8 cellular contexts compared by ENCODE assay signal in genomic region chr20:48738399-48739304, GRCh38.
DNase-seq lines count a peak whose midpoint lies in the region; ATAC-seq and TF ChIP-seq lines count a peak whose summit lies in the region.
"Had no signal": no experiment of that assay in that cellular context is flagged by ENCODE, and none has a peak within 500 bp of the region (broad histone marks: within the 10 kb centered on the region; RNA-seq: fewer than 3 reads in every experiment).

No MANE protein-coding gene starts in this region.

- H3K9me3 Mint-ChIP-seq in neural crest cell, result no peaks in the 10 kb centered on the region

- H3K4me1 Mint-ChIP-seq in neural crest cell, result peaks cover 52% of the 10 kb centered on the region

- H3K27me3 Mint-ChIP-seq in neural crest cell (ENCODE audit: low read depth), result no peaks in the 10 kb centered on the region

- DNase-seq in GM19240 (ENCODE audit: insufficient read length, low spot score), result peak; percentile 53
- DNase-seq in activated T-cell treated with anti-CD3 and anti-CD28 coated beads, Interleukin-2, amount 50 U/mL, for 48 hours, result peak; percentile 84 to 86
- no peak for DNase-seq in neural crest cell (ENCODE audit: low read depth, low spot score)
- no peak for DNase-seq in dedifferentiated amniotic fluid mesenchymal stem cell (ENCODE audit: extremely low spot score)
- no peak for DNase-seq in DMS53 treated with DMSO at 0.1 percent for 48 hours (lab: John Stamatoyannopoulos, UW; ENCODE audit: unreplicated experiment)
- DNase-seq in left lobe of liver (ENCODE audit: low spot score), result no peak

- TF ChIP-seq CTCF in neural crest cell (conservative IDR thresholded peaks at IDR 0.05), result no peak

- ATAC-seq in HG03095 (IDR thresholded peaks at IDR 0.05; ENCODE audit: unreplicated experiment) (peak; percentile 40), left lobe of liver (no peak)
- ATAC-seq: Panc1 had no signal

- peaks cover 18% of the 10 kb centered on the region for H3K36me3 Mint-ChIP-seq in neural crest cell (ENCODE audit: low read depth)

- H3K27ac Mint-ChIP-seq in neural crest cell (ENCODE audit: unreplicated experiment), result peak overlapping the region; percentile 88

- peak overlapping the region; percentile 76 for H3K4me3 Mint-ChIP-seq in neural crest cell

Comparison
In these comparisons a context has a peak if more than half of its experiments do, and no peak if none do; other contexts are left out.
1. DNase-seq: peak in GM19240 (single experiment) and activated T-cell treated with anti-CD3 and anti-CD28 coated beads, Interleukin-2, amount 50 U/mL, for 48 hours (2 of 2); none in neural crest cell (single experiment), dedifferentiated amniotic fluid mesenchymal stem cell (single experiment), DMS53 treated with DMSO at 0.1 percent for 48 hours (single experiment) and left lobe of liver (single experiment).